In genomic region chr11:61297741-61298140, GRCh38 we compare ENCODE assay signal across 9 cellular contexts. TPM values are rescaled to one million over a fixed set of nuclear protein-coding genes. Genes with fewer than 3 reads are reported as not detected.
A peak's percentile ranks its signal among the peaks of the same experiment; 100 is the strongest.
DNase-seq lines count a peak whose midpoint lies in the region; ATAC-seq and TF ChIP-seq lines count a peak whose summit lies in the region.
"Had no signal": no experiment of that assay in that cellular context is flagged by ENCODE, and none has a peak within 500 bp of the region (broad histone marks: within the 10 kb centered on the region; RNA-seq: fewer than 3 reads in every experiment).

No MANE protein-coding gene starts in this region.

- H3K9me3 ChIP-seq in mammary epithelial cell (replicated peaks; ENCODE audit: insufficient read depth, low read length) (no peaks in the 10 kb centered on the region), mesenchymal stem cell (ENCODE audit: control insufficient read depth, low read length) (no peaks in the 10 kb centered on the region)

- CTCF ChIA-PET in mammary epithelial cell (lab: Charles Lee; ENCODE audit: low non-redundant PET) = no interaction called here

- in situ Hi-C loops in mammary epithelial cell (cut with MboI; ENCODE audit: low sequenced_read_pairs in 2 of 2) = no loop called here

- no TSS peak for BruUV-seq in mammary epithelial cell (replicated peaks; lab: Mats Ljungman, UMichigan)

- H2BK12ac ChIP-seq in mesenchymal stem cell (ENCODE audit: low read length in 2 of 2) = no peak overlapping the region

- H3K79me1 ChIP-seq in mesenchymal stem cell (replicated peaks; ENCODE audit: low read length, poor library complexity, severe bottlenecking) = peaks cover 8% of the 10 kb centered on the region

- H3K27me3 ChIP-seq in mammary epithelial cell (ENCODE audit: insufficient read depth, low read length) (peaks cover 2% of the 10 kb centered on the region), mesenchymal stem cell (ENCODE audit: control insufficient read depth in 1 of 2, insufficient read depth in 1 of 2, low read length in 2 of 2) (peaks cover 0 to 6% of the 10 kb centered on the region in 2 experiments)

- no peak for ATAC-seq in GM18861 (IDR thresholded peaks at IDR 0.05; ENCODE audit: unreplicated experiment)

- no peak overlapping the region for H3K14ac ChIP-seq in mesenchymal stem cell (ENCODE audit: low read length in 2 of 2)

- intact Hi-C loops in mammary epithelial cell (cut with micrococcal nuclease) = loop anchor here (1.0 kb wide), 2 partner anchors 17 to 43 kb away; no protein-coding TSS in a partner anchor

- no peak overlapping the region for H3K9ac ChIP-seq in mammary epithelial cell (ENCODE audit: insufficient read depth, low read length)
- H3K9ac ChIP-seq in mesenchymal stem cell (ENCODE audit: low read length) = peak overlapping the region; percentile 80

- H3K4ac ChIP-seq in mesenchymal stem cell (ENCODE audit: low read depth in 1 of 2, low read length in 2 of 2) = no peak overlapping the region

- TF ChIP-seq CTCF in mammary epithelial cell (conservative IDR thresholded peaks at IDR 0.05 in 1 of 2, IDR thresholded peaks at IDR 0.05 in 1 of 2; ENCODE audit: extremely low read depth in 1 of 2, insufficient read depth in 1 of 2, low read depth in 1 of 2, low read length in 2 of 2) = no peak

- H3K4me1 ChIP-seq in mammary epithelial cell (ENCODE audit: insufficient read depth, low read length) (peaks cover 60% of the 10 kb centered on the region), mesenchymal stem cell (ENCODE audit: control insufficient read depth, insufficient read depth, low read depth, low read length) (peaks cover 31% of the 10 kb centered on the region)

- H3K36me3 ChIP-seq in mammary epithelial cell (ENCODE audit: insufficient read depth, low read length) (peaks cover 17% of the 10 kb centered on the region), mesenchymal stem cell (ENCODE audit: control insufficient read depth in 1 of 2, insufficient read depth in 2 of 2, low read depth in 1 of 2, low read length in 2 of 2) (peaks cover 42 to 45% of the 10 kb centered on the region in 2 experiments)

- peak overlapping the region; percentile 52 for H3K4me2 ChIP-seq in mammary epithelial cell (ENCODE audit: insufficient read depth, low read depth, low read length)
- H3K4me2 ChIP-seq in mesenchymal stem cell (ENCODE audit: low read length, poor library complexity, severe bottlenecking) = no peak overlapping the region

- H3K4me3 ChIP-seq in mammary epithelial cell (replicated peaks in 1 of 3; ENCODE audit: insufficient read depth in 1 of 3, low read depth in 2 of 3, low read length in 3 of 3) (no peak overlapping the region), mesenchymal stem cell (ENCODE audit: insufficient read depth in 1 of 2, low read depth in 1 of 2, low read length in 2 of 2) (peak overlapping the region in 1 of 2 experiments; percentile 48)

- 0% methylated on average over 5 of the region's 5 CpGs for WGBS in mammary epithelial cell (ENCODE audit: low coverage, missing lambda C conversion rate)
- 48% methylated on average over 5 of the region's 5 CpGs for WGBS in mesenchymal stem cell

- dilution Hi-C loops in mammary epithelial cell (cut with HindIII; ENCODE audit: low sequenced_read_pairs) = no loop called here

- H2BK5ac ChIP-seq in mesenchymal stem cell (ENCODE audit: low read depth, low read length, poor library complexity, severe bottlenecking) = no peak overlapping the region

- peak overlapping the region; percentile 48 for H3K27ac ChIP-seq in mammary epithelial cell (ENCODE audit: insufficient read depth, low read depth, low read length)
- peak overlapping the region; percentile 83 for H3K27ac ChIP-seq in mesenchymal stem cell (ENCODE audit: low read length, poor library complexity, severe bottlenecking)

- DNase-seq in AG08396 (ENCODE audit: low spot score) (peak; percentile 85), HS-27A (ENCODE audit: low read depth) (peak; percentile 17), mammary epithelial cell (peak; percentile 97), mesenchymal stem cell (peak; percentile 73), NCI-H1694 treated with DMSO at 0.1 percent for 48 hours (lab: John Stamatoyannopoulos, UW) (no peak), iPS-NIHi7 (ENCODE audit: extremely low spot score) (no peak)
- no peak for DNase-seq in stimulated activated CD4-positive, alpha-beta T cell treated with anti-CD3 and anti-CD28 coated beads, Interleukin-1b, Interleukin-23, amount 100 ng/mL, for 48 hours

- H4K8ac ChIP-seq in mesenchymal stem cell (ENCODE audit: low read length) = no peak overlapping the region

- no peak overlapping the region for H3K18ac ChIP-seq in mesenchymal stem cell (ENCODE audit: low read depth in 1 of 2, low read length in 2 of 2)

- no peaks in the 10 kb centered on the region for H4K20me1 ChIP-seq in mammary epithelial cell (ENCODE audit: insufficient read depth, low read length)

- no peak overlapping the region for H3K23ac ChIP-seq in mesenchymal stem cell (ENCODE audit: low read length in 2 of 2)

- no peak overlapping the region for H2BK15ac ChIP-seq in mesenchymal stem cell (ENCODE audit: low read depth, poor library complexity, severe bottlenecking)

- no peaks in the 10 kb centered on the region for H3K79me2 ChIP-seq in mammary epithelial cell (ENCODE audit: insufficient read depth, low read length)

- H2AK5ac ChIP-seq in mesenchymal stem cell (ENCODE audit: low read length, severe bottlenecking) = no peak overlapping the region

- H2BK120ac ChIP-seq in mesenchymal stem cell (ENCODE audit: low read depth, low read length) = no peak overlapping the region

- H4K91ac ChIP-seq in mesenchymal stem cell (ENCODE audit: low read length) = no peak overlapping the region

- H2AFZ ChIP-seq in mammary epithelial cell (ENCODE audit: low read depth, low read length) = no peak overlapping the region
- no peak overlapping the region for H2AFZ ChIP-seq in mesenchymal stem cell (ENCODE audit: low read depth, low read length)

RNA-seq across cellular contexts. Expression of gene VWCE, which starts 2.6 kb away (rescaled TPM):
- total RNA-seq in mammary epithelial cell = under 1 TPM; 0.50 to 0.82 TPM
- 0.34 TPM for polyA plus RNA-seq in mammary epithelial cell
- not detected for polyA minus RNA-seq in mammary epithelial cell
- polyA plus RNA-seq in mesenchymal stem cell (2013, experiment 1 of 2) = 0.65 TPM
- 0.58 TPM for polyA plus RNA-seq in mesenchymal stem cell (2013, experiment 2 of 2)

RNA-seq across cellular contexts. Expression of gene DDB1, which starts 35.2 kb away (rescaled TPM):
- total RNA-seq in mammary epithelial cell = 100 to 1,000 TPM; 214 to 230 TPM
- polyA plus RNA-seq in mammary epithelial cell = 225 TPM
- 327 TPM for polyA minus RNA-seq in mammary epithelial cell
- polyA plus RNA-seq in mesenchymal stem cell (2013, experiment 1 of 2) = 93.9 TPM
- 91.2 TPM for polyA plus RNA-seq in mesenchymal stem cell (2013, experiment 2 of 2)

RNA-seq across cellular contexts. Expression of gene TKFC, which starts 35.3 kb away (rescaled TPM):
- total RNA-seq in mammary epithelial cell = 10 to 100 TPM; 30.0 to 65.3 TPM
- polyA plus RNA-seq in mammary epithelial cell = 29.5 TPM
- 18.2 TPM for polyA minus RNA-seq in mammary epithelial cell
- 9.3 TPM for polyA plus RNA-seq in mesenchymal stem cell (2013, experiment 1 of 2)
- 9.6 TPM for polyA plus RNA-seq in mesenchymal stem cell (2013, experiment 2 of 2)

RNA-seq across cellular contexts. Expression of gene PGA5, which starts 56.8 kb away (rescaled TPM):
- total RNA-seq in mammary epithelial cell = not detected
- not detected for polyA plus RNA-seq in mammary epithelial cell
- polyA minus RNA-seq in mammary epithelial cell = not detected
- polyA plus RNA-seq in mesenchymal stem cell (2013, experiment 1 of 2) = not detected
- not detected for polyA plus RNA-seq in mesenchymal stem cell (2013, experiment 2 of 2)
- polyA plus RNA-seq: neural cell had no signal

Comparison
In these comparisons a context has a peak if more than half of its experiments do, and no peak if none do; other contexts are left out.
1. DNase-seq: peak in AG08396 (single experiment), HS-27A (single experiment), mammary epithelial cell (single experiment) and mesenchymal stem cell (single experiment); none in stimulated activated CD4-positive, alpha-beta T cell treated with anti-CD3 and anti-CD28 coated beads, Interleukin-1b, Interleukin-23, amount 100 ng/mL, for 48 hours (single experiment), NCI-H1694 treated with DMSO at 0.1 percent for 48 hours (single experiment) and iPS-NIHi7 (single experiment).